Comparison of ENCODE assay signal across 7 cellular contexts in genomic region chr1:28508435-28508754, GRCh38. TPM values are rescaled to one million over a fixed set of nuclear protein-coding genes. Genes with fewer than 3 reads are reported as not detected.
DNase-seq lines count a peak whose midpoint lies in the region; ATAC-seq and TF ChIP-seq lines count a peak whose summit lies in the region.

No MANE protein-coding gene starts in this region.

- no peak for TF ChIP-seq POLR2A in HCT116 (IDR thresholded peaks at IDR 0.05; ENCODE audit: borderline replicate concordance, extremely low read depth, insufficient read depth, insufficient read length)

- POLR2A ChIA-PET in HCT116 (lab: Charles Lee) (interaction anchor here (0.8 to 5.8 kb wide), 12 partner anchors 21 to 273 kb away, joined by 3 to 48 read pairs (median 5); partner anchors contain the start of genes ATP5IF1 and TAF12), WTC11 (lab: Charles Lee) (interaction anchor here (0.5 to 0.6 kb wide), 3 partner anchors 67 to 395 kb away, joined by 4 to 7 read pairs (median 6); no protein-coding TSS in a partner anchor)

- H3K27ac Mint-ChIP-seq in WTC11 = peak overlapping the region; percentile 99
- H3K27ac Mint-ChIP-seq in stimulated activated memory B cell treated with anti-CD40 and anti-IgM and Interleukin-4, amounts not matched to agents 10 μg/mL and 1 μg/mL and 100 μg/mL, for 72 hours = peak overlapping the region; percentile 99

- H3K36me3 ChIP-seq in HCT116 (ENCODE audit: control insufficient read depth in 1 of 2, insufficient read depth in 2 of 2, low read length in 2 of 2) = peaks cover 26 to 36% of the 10 kb centered on the region in 2 experiments

- TF ChIP-seq CTCF in HCT116 (IDR thresholded peaks at IDR 0.05 in 2 of 3, conservative IDR thresholded peaks at IDR 0.05 in 1 of 3; ENCODE audit: borderline replicate concordance in 1 of 3, insufficient read depth in 1 of 3, low read depth in 2 of 3, low read length in 2 of 3) (no peak), WTC11 (IDR thresholded peaks at IDR 0.05) (no peak), fibroblast of villous mesenchyme (IDR thresholded peaks at IDR 0.05; ENCODE audit: insufficient read depth, low read depth, low read length) (no peak)

- TF ChIP-seq RAD21 in HCT116 (IDR thresholded peaks at IDR 0.05; ENCODE audit: low read depth) = no peak

- RAD21 ChIA-PET in HCT116 (lab: Charles Lee; ENCODE audit: low non-redundant PET in 1 of 2, low total read pairs in 2 of 2, uncharacterized antibody in 2 of 2, unreplicated experiment in 2 of 2) = no interaction called here

- peaks cover 23 to 72% of the 10 kb centered on the region in 2 experiments for H3K4me1 ChIP-seq in HCT116 (ENCODE audit: control insufficient read depth in 1 of 2, insufficient read depth in 2 of 2, low read length in 2 of 2)

- intact Hi-C loops in HCT116 (cut with micrococcal nuclease) = loop anchor here (5.0 kb wide), 2 partner anchors 229 to 261 kb away; partner anchors contain the start of gene YTHDF2

- DNase-seq in HCT116 (ENCODE audit: low read depth, low spot score) = no peak
- DNase-seq in WTC11 (ENCODE audit: low spot score) = no peak
- DNase-seq in fibroblast of villous mesenchyme (ENCODE audit: low read depth) = no peak
- DNase-seq in NCI-H2227 treated with DMSO at 0.1 percent for 48 hours (lab: John Stamatoyannopoulos, UW) = no peak

- peak overlapping the region; percentile 97 for H3K27ac ChIP-seq in HCT116 (ENCODE audit: low read depth, low read length)

- H3K79me2 ChIP-seq in HCT116 (ENCODE audit: insufficient read depth, low read length) = peaks cover 40% of the 10 kb centered on the region

- no peaks in the 10 kb centered on the region for H3K9me2 ChIP-seq in HCT116 (ENCODE audit: insufficient read depth)

- peak overlapping the region; percentile 87 for H3K9ac ChIP-seq in HCT116 (ENCODE audit: low read length)

- H3K4me2 ChIP-seq in HCT116 (ENCODE audit: low read length) = peak overlapping the region; percentile 78

- H3K4me3 Mint-ChIP-seq in WTC11 = peak overlapping the region; percentile 99
- peak overlapping the region; percentile 95 for H3K4me3 Mint-ChIP-seq in stimulated activated memory B cell treated with anti-CD40 and anti-IgM and Interleukin-4, amounts not matched to agents 10 μg/mL and 1 μg/mL and 100 μg/mL, for 72 hours

- H3K27me3 ChIP-seq in HCT116 (ENCODE audit: insufficient read depth, low read length) = no peaks in the 10 kb centered on the region

- no TSS peak for BruUV-seq in HCT116 (replicated peaks; lab: Mats Ljungman, UMichigan)

- ATAC-seq in HCT116 (no peak), WTC11 (no peak), GM18870 (IDR thresholded peaks at IDR 0.05; ENCODE audit: unreplicated experiment) (no peak), HG03439 (IDR thresholded peaks at IDR 0.05; ENCODE audit: unreplicated experiment) (no peak)
- no peak for ATAC-seq in stimulated activated memory B cell treated with anti-CD40 and anti-IgM and Interleukin-4, amounts not matched to agents 10 μg/mL and 1 μg/mL and 100 μg/mL, for 72 hours

- H3K9me3 Mint-ChIP-seq in WTC11 = no peaks in the 10 kb centered on the region
- no peaks in the 10 kb centered on the region for H3K9me3 Mint-ChIP-seq in stimulated activated memory B cell treated with anti-CD40 and anti-IgM and Interleukin-4, amounts not matched to agents 10 μg/mL and 1 μg/mL and 100 μg/mL, for 72 hours

- peaks cover 40% of the 10 kb centered on the region for H3K4me1 Mint-ChIP-seq in WTC11
- peaks cover 49% of the 10 kb centered on the region for H3K4me1 Mint-ChIP-seq in stimulated activated memory B cell treated with anti-CD40 and anti-IgM and Interleukin-4, amounts not matched to agents 10 μg/mL and 1 μg/mL and 100 μg/mL, for 72 hours

- CTCF ChIA-PET in HCT116 (lab: Charles Lee) (interaction anchor here (0.5 to 1.1 kb wide), 2 partner anchors 79 to 99 kb away, joined by 3 to 4 read pairs; no protein-coding TSS in a partner anchor), WTC11 (lab: Charles Lee) (no interaction called here)

- H3K36me3 Mint-ChIP-seq in WTC11 = peaks cover 79% of the 10 kb centered on the region
- H3K36me3 Mint-ChIP-seq in stimulated activated memory B cell treated with anti-CD40 and anti-IgM and Interleukin-4, amounts not matched to agents 10 μg/mL and 1 μg/mL and 100 μg/mL, for 72 hours = peaks cover 80% of the 10 kb centered on the region

- H3K4me3 ChIP-seq in HCT116 (replicated peaks in 1 of 2; ENCODE audit: low read depth in 1 of 2, low read length in 2 of 2) (peak overlapping the region; percentile 82 to 94), fibroblast of villous mesenchyme (ENCODE audit: low read depth, low read length) (peak overlapping the region; percentile 75)

- peaks cover 17% of the 10 kb centered on the region; the same call in 1 of the 2 replicates for H4K20me1 ChIP-seq in HCT116 (ENCODE audit: insufficient read depth)

- H3K27me3 Mint-ChIP-seq in WTC11 (ENCODE audit: low read depth) = peaks cover 7% of the 10 kb centered on the region
- H3K27me3 Mint-ChIP-seq in stimulated activated memory B cell treated with anti-CD40 and anti-IgM and Interleukin-4, amounts not matched to agents 10 μg/mL and 1 μg/mL and 100 μg/mL, for 72 hours = no peaks in the 10 kb centered on the region

- H2AFZ ChIP-seq in HCT116 (ENCODE audit: low read depth, low read length, poor library complexity, severe bottlenecking) = no peak overlapping the region

- no peaks in the 10 kb centered on the region for H3K9me3 ChIP-seq in HCT116 (ENCODE audit: control insufficient read depth in 1 of 2, insufficient read depth in 1 of 2, low read depth in 1 of 2, low read length in 2 of 2)

TF ChIP-seq in HCT116, 20 proteins besides CTCF, POLR2A, EP300 and RAD21:
- TF ChIP-seq POLR2AphosphoS5 (IDR thresholded peaks at IDR 0.05; ENCODE audit: low read depth, low read length) = peak; percentile 67
- no peak for TF ChIP-seq TCF7L2 (IDR thresholded peaks at IDR 0.05; ENCODE audit: borderline replicate concordance, extremely low read depth, insufficient read depth, insufficient read length)
- TF ChIP-seq JUND (IDR thresholded peaks at IDR 0.05) = no peak
- TF ChIP-seq ZBTB33 (IDR thresholded peaks at IDR 0.05; ENCODE audit: extremely low read depth, insufficient replicate concordance, low read length) = no peak

TF ChIP-seq in WTC11, 78 proteins besides CTCF, POLR2A, EP300 and RAD21 (continues in another document):
- TF ChIP-seq ZBTB21 (CRISPR knock-in tag; IDR thresholded peaks at IDR 0.05; ENCODE audit: borderline replicate concordance) (no peak), GTF2I (CRISPR knock-in tag; conservative IDR thresholded peaks at IDR 0.05) (no peak), ZNF138 (CRISPR knock-in tag; conservative IDR thresholded peaks at IDR 0.05) (no peak), ARID4B (CRISPR knock-in tag; IDR thresholded peaks at IDR 0.05; ENCODE audit: borderline replicate concordance) (no peak), E2F5 (CRISPR knock-in tag; IDR thresholded peaks at IDR 0.05) (no peak), ZNF121 (CRISPR knock-in tag; IDR thresholded peaks at IDR 0.05) (no peak), TEAD4 (CRISPR knock-in tag; IDR thresholded peaks at IDR 0.05) (no peak)
- TF ChIP-seq, protein P1, sequence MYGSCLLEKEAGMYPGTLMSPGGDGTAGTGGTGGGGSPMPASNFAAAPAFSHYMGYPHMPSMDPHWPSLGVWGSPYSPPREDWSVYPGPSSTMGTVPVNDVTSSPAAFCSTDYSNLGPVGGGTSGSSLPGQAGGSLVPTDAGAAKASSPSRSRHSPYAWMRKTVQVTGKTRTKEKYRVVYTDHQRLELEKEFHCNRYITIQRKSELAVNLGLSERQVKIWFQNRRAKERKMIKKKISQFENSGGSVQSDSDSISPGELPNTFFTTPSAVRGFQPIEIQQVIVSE (CRISPR knock-in tag; IDR thresholded peaks at IDR 0.05; ENCODE audit: borderline replicate concordance) = no peak

RNA-seq across cellular contexts. Expression of gene RCC1, which starts 2.6 kb away (rescaled TPM):
- total RNA-seq in HCT116 (2021; ENCODE audit: unreplicated experiment) = 124 TPM
- 113 and 117 TPM in 2 replicates for polyA plus RNA-seq in HCT116 (2012)
- 93.2 to 103 TPM (median 98.2 TPM) in 3 replicates for total RNA-seq in WTC11 (2021)
- 28.0 and 41.9 TPM in 2 replicates for total RNA-seq in fibroblast of villous mesenchyme

RNA-seq across cellular contexts. Expression of gene TRNAU1AP, which starts 44.5 kb away (rescaled TPM):
- 29.7 TPM for total RNA-seq in HCT116 (2021; ENCODE audit: unreplicated experiment)
- 21.9 and 25.3 TPM in 2 replicates for polyA plus RNA-seq in HCT116 (2012)
- total RNA-seq in WTC11 (2021) = 30.4 to 40.6 TPM (median 34.0 TPM) in 3 replicates
- 23.8 and 25.0 TPM in 2 replicates for total RNA-seq in fibroblast of villous mesenchyme
